ENCODE assay signal across 8 cellular contexts in genomic region chr19:48954595-48955307, GRCh38. TPM values are rescaled to one million over a fixed set of nuclear protein-coding genes. Genes with fewer than 3 reads are reported as not detected.
DNase-seq lines count a peak whose midpoint lies in the region; ATAC-seq and TF ChIP-seq lines count a peak whose summit lies in the region.

BAX (plus strand) TSS chr19:48954875; CDS start chr19:48954929, 54 bp downstream.

- POLR2A ChIA-PET in RWPE1 (lab: Yijun Ruan, JAX; ENCODE audit: low non-redundant PET): interaction anchor here (0.6 kb wide), 2 partner anchors 22 to 399 kb away, joined by 3 to 9 read pairs; no protein-coding TSS in a partner anchor
- POLR2A ChIA-PET in naive thymus-derived CD8-positive, alpha-beta T cell (lab: Charles Lee): interaction anchor here (0.7 to 3.7 kb wide), 9 partner anchors 10 to 172 kb away, joined by 3 to 51 read pairs (median 8); partner anchors contain the start of genes FTL, GYS1, NUCB1 and PPP1R15A

- no peaks in the 10 kb centered on the region for H4K20me1 ChIP-seq in GM23248 (ENCODE audit: insufficient read depth)
- H4K20me1 ChIP-seq in fibroblast of lung (ENCODE audit: control insufficient read depth, extremely low read depth, insufficient read depth, low read length): no peaks in the 10 kb centered on the region

- in situ Hi-C loops in GM23248 (cut with MboI): no loop called here

- DNase-seq in Daoy (ENCODE audit: low read depth) (peak; percentile 99), GM23248 (peak; percentile 98), LHCN-M2 (ENCODE audit: low read depth) (peak; percentile 97), RWPE1 (ENCODE audit: low spot score) (peak; percentile 95), fibroblast of lung (ENCODE audit: low read depth in 2 of 2) (peak; percentile 95 to 96)
- DNase-seq in naive thymus-derived CD8-positive, alpha-beta T cell: peak; percentile 65 to 91 (median 76)
- DNase-seq in stimulated activated naive B cell treated with anti-CD40 and anti-IgM and Interleukin-4, amounts not matched to agents 10 μg/mL and 1 μg/mL and 100 μg/mL, for 72 hours: peak; percentile 96

- H3K4me2 ChIP-seq in GM23248 (ENCODE audit: unreplicated experiment) (peak within 1 kb of the TSS; percentile 76), fibroblast of lung (ENCODE audit: extremely low read depth, insufficient read depth, low read length) (peak within 1 kb of the TSS; percentile 95)

- H3K9me3 ChIP-seq in GM23248 (ENCODE audit: low read depth): no peaks in the 10 kb centered on the region
- no peaks in the 10 kb centered on the region for H3K9me3 ChIP-seq in fibroblast of lung (ENCODE audit: control insufficient read depth, insufficient read depth, low read depth, low read length)

- CTCF ChIA-PET in RWPE1 (lab: Yijun Ruan, JAX): interaction anchor here (0.6 kb wide), 1 partner anchor 61 kb away, joined by 5 read pairs; no protein-coding TSS in a partner anchor

- H3K4me3 Mint-ChIP-seq in activated T-helper 17 cell treated with anti-CD3 and anti-CD28 coated beads, Interleukin-2, amount 50 U/mL, for 72 hours: peak within 1 kb of the TSS; percentile 89
- H3K4me3 Mint-ChIP-seq in naive thymus-derived CD8-positive, alpha-beta T cell: peak within 1 kb of the TSS; percentile 84 to 95 (median 90)
- peak within 1 kb of the TSS; percentile 92 to 94 for H3K4me3 Mint-ChIP-seq in stimulated activated naive B cell treated with anti-CD40 and anti-IgM and Interleukin-4, amounts not matched to agents 10 μg/mL and 1 μg/mL and 100 μg/mL, for 72 hours

- H3K79me2 ChIP-seq in GM23248 (ENCODE audit: insufficient read depth): peaks cover 31% of the 10 kb centered on the region
- H3K79me2 ChIP-seq in fibroblast of lung (ENCODE audit: control insufficient read depth, insufficient read depth, low read length): peaks cover 25% of the 10 kb centered on the region

- H3K4me3 ChIP-seq in GM23248 (peak within 1 kb of the TSS; percentile 91), fibroblast of lung (replicated peaks in 1 of 4; ENCODE audit: control extremely low read depth in 1 of 4, insufficient read depth in 1 of 4, low read depth in 3 of 4, low read length in 4 of 4) (peak within 1 kb of the TSS; percentile 73 to 96 (median 94))

- H3K27ac Mint-ChIP-seq in activated T-helper 17 cell treated with anti-CD3 and anti-CD28 coated beads, Interleukin-2, amount 50 U/mL, for 72 hours: peak within 1 kb of the TSS; percentile 92
- peak within 1 kb of the TSS; percentile 84 to 97 (median 92) for H3K27ac Mint-ChIP-seq in naive thymus-derived CD8-positive, alpha-beta T cell
- peak within 1 kb of the TSS; percentile 97 for H3K27ac Mint-ChIP-seq in stimulated activated naive B cell treated with anti-CD40 and anti-IgM and Interleukin-4, amounts not matched to agents 10 μg/mL and 1 μg/mL and 100 μg/mL, for 72 hours

- H3K27ac ChIP-seq in GM23248 (peak within 1 kb of the TSS; percentile 70), RWPE1 (peak within 1 kb of the TSS; percentile 85), fibroblast of lung (ENCODE audit: insufficient read depth, low read length) (peak within 1 kb of the TSS; percentile 97)

- TF ChIP-seq CTCF in RWPE1 (conservative IDR thresholded peaks at IDR 0.05; ENCODE audit: low read depth) (no peak), fibroblast of lung (conservative IDR thresholded peaks at IDR 0.05 in 1 of 2, IDR thresholded peaks at IDR 0.05 in 1 of 2; ENCODE audit: low read depth in 1 of 2, low read length in 2 of 2) (no peak)

- H3K9ac ChIP-seq in GM23248: peak within 1 kb of the TSS; percentile 96
- peak within 1 kb of the TSS; percentile 97 for H3K9ac ChIP-seq in fibroblast of lung (ENCODE audit: insufficient read depth, low read length)

- WGBS in GM23248 (ENCODE audit: low coverage in 1 of 2, low lambda C conversion rate in 2 of 2, missing lambda C conversion rate in 2 of 2), 2 experiments: 1 to 2% methylated on average over 41 to 63 of the region's 71 CpGs

- H3K27me3 ChIP-seq in GM23248 (replicated peaks; ENCODE audit: insufficient read depth) (no peaks in the 10 kb centered on the region), fibroblast of lung (ENCODE audit: control insufficient read depth, insufficient read depth, low read length) (no peaks in the 10 kb centered on the region)

- H3K27me3 Mint-ChIP-seq in activated T-helper 17 cell treated with anti-CD3 and anti-CD28 coated beads, Interleukin-2, amount 50 U/mL, for 72 hours: no peaks in the 10 kb centered on the region
- no peaks in the 10 kb centered on the region for H3K27me3 Mint-ChIP-seq in naive thymus-derived CD8-positive, alpha-beta T cell
- no peaks in the 10 kb centered on the region for H3K27me3 Mint-ChIP-seq in stimulated activated naive B cell treated with anti-CD40 and anti-IgM and Interleukin-4, amounts not matched to agents 10 μg/mL and 1 μg/mL and 100 μg/mL, for 72 hours

- no peaks in the 10 kb centered on the region for H3K9me2 ChIP-seq in GM23248 (ENCODE audit: insufficient read depth)

- ATAC-seq in activated T-helper 17 cell treated with anti-CD3 and anti-CD28 coated beads, Interleukin-2, amount 50 U/mL, for 72 hours (replicated peaks): peak; percentile 92
- peak; percentile 90 to 92 for ATAC-seq in naive thymus-derived CD8-positive, alpha-beta T cell
- peak; percentile 92 to 94 for ATAC-seq in stimulated activated naive B cell treated with anti-CD40 and anti-IgM and Interleukin-4, amounts not matched to agents 10 μg/mL and 1 μg/mL and 100 μg/mL, for 72 hours (replicated peaks)

- H3K9me3 Mint-ChIP-seq in activated T-helper 17 cell treated with anti-CD3 and anti-CD28 coated beads, Interleukin-2, amount 50 U/mL, for 72 hours: no peaks in the 10 kb centered on the region
- no peaks in the 10 kb centered on the region for H3K9me3 Mint-ChIP-seq in naive thymus-derived CD8-positive, alpha-beta T cell
- no peaks in the 10 kb centered on the region for H3K9me3 Mint-ChIP-seq in stimulated activated naive B cell treated with anti-CD40 and anti-IgM and Interleukin-4, amounts not matched to agents 10 μg/mL and 1 μg/mL and 100 μg/mL, for 72 hours

- peaks cover 53% of the 10 kb centered on the region for H3K36me3 Mint-ChIP-seq in activated T-helper 17 cell treated with anti-CD3 and anti-CD28 coated beads, Interleukin-2, amount 50 U/mL, for 72 hours (ENCODE audit: low read depth)
- H3K36me3 Mint-ChIP-seq in naive thymus-derived CD8-positive, alpha-beta T cell: peaks cover 0 to 25% (median 4%) of the 10 kb centered on the region in 3 donors
- H3K36me3 Mint-ChIP-seq in stimulated activated naive B cell treated with anti-CD40 and anti-IgM and Interleukin-4, amounts not matched to agents 10 μg/mL and 1 μg/mL and 100 μg/mL, for 72 hours: peaks cover 21 to 38% of the 10 kb centered on the region in 2 donors

- H3K4me1 ChIP-seq in GM23248 (ENCODE audit: insufficient read depth) (peaks cover 11% of the 10 kb centered on the region; the same call in 1 of the 2 replicates), fibroblast of lung (ENCODE audit: control insufficient read depth, extremely low read depth, insufficient read depth, low read length) (peaks cover 11% of the 10 kb centered on the region)

- peaks cover 14% of the 10 kb centered on the region for H3K4me1 Mint-ChIP-seq in activated T-helper 17 cell treated with anti-CD3 and anti-CD28 coated beads, Interleukin-2, amount 50 U/mL, for 72 hours
- peaks cover 12 to 38% (median 28%) of the 10 kb centered on the region in 4 donors for H3K4me1 Mint-ChIP-seq in naive thymus-derived CD8-positive, alpha-beta T cell
- H3K4me1 Mint-ChIP-seq in stimulated activated naive B cell treated with anti-CD40 and anti-IgM and Interleukin-4, amounts not matched to agents 10 μg/mL and 1 μg/mL and 100 μg/mL, for 72 hours: peaks cover 19 to 37% of the 10 kb centered on the region in 2 donors

- H2AFZ ChIP-seq in GM23248 (peak within 1 kb of the TSS; percentile 86), fibroblast of lung (ENCODE audit: low read length) (peak within 1 kb of the TSS; percentile 81)

- peaks cover 7% of the 10 kb centered on the region; the same call in 1 of the 2 replicates for H3K36me3 ChIP-seq in GM23248 (ENCODE audit: low read depth)
- H3K36me3 ChIP-seq in fibroblast of lung (ENCODE audit: control insufficient read depth, insufficient read depth, low read length): peaks cover 8% of the 10 kb centered on the region

- H3F3A ChIP-seq in GM23248 (ENCODE audit: insufficient read depth): peaks cover 16% of the 10 kb centered on the region

RNA-seq across cellular contexts. Expression of gene BAX, which starts in this region (rescaled TPM):
- total RNA-seq in Daoy (2014; rRNA removed; shearing (Covaris generic)): 43.7 and 54.2 TPM in 2 replicates
- total RNA-seq in GM23248 (2014; rRNA removed; shearing (Covaris generic)): 106 and 119 TPM in 2 replicates
- polyA plus RNA-seq in GM23248 (2016; fragmentation: Nextera tagmentation; extraction: Ambion mirVana) (92.7 and 97.3 TPM in 2 replicates), fibroblast of lung (70.1 and 90.3 TPM in 2 replicates)
- total RNA-seq in LHCN-M2 (2014; rRNA removed) (170 and 176 TPM in 2 replicates), fibroblast of lung (106 and 194 TPM in 2 replicates)
- 394 TPM for polyA plus RNA-seq in LHCN-M2 (2012)
- 100 to 1,000 TPM; 286 to 464 TPM for total RNA-seq in activated T-helper 17 cell treated with anti-CD3 and anti-CD28 coated beads, Interleukin-2, amount 50 U/mL, for 72 hours
- polyA plus RNA-seq in fibroblast of lung (2012): 213 and 301 TPM in 2 replicates
- 129 and 283 TPM in 2 replicates for polyA minus RNA-seq in fibroblast of lung (ENCODE audit: low replicate concordance)
- total RNA-seq in naive thymus-derived CD8-positive, alpha-beta T cell: 100 to 1,000 TPM; 170 to 181 TPM
- polyA plus RNA-seq in naive thymus-derived CD8-positive, alpha-beta T cell: 10 to 100 TPM; 58.5 to 97.1 (median 83.1) TPM

Comparison
In these comparisons a context has a peak if more than half of its experiments do, and no peak if none do; other contexts are left out.
1. Peak in every context shown above with its lines: DNase-seq, ATAC-seq, H3K4me3 ChIP-seq and H3K27ac ChIP-seq.